15 cellular contexts compared by ENCODE assay signal in the genomic region with DNA sequence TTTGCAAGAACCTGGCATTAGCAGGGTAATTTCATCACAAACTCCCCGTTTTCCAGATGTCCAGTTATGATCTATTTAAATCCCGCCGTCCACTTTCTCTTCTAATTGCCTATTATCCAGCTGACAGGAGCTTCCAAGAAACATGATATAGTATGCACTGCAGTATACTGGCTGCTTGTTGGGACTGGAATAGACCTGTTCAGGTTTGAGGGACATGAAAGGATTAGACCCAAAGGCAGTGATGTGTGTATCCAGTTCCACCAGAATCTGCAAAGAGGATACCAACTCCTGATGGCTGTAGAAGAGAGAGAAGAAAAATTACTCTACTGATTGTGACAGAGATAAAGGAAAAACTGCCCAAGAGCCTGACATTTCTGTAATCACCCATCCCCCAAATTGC. TPM values are rescaled to one million over a fixed set of nuclear protein-coding genes. Genes with fewer than 3 reads are reported as not detected.
DNase-seq lines count a peak whose midpoint lies in the region; ATAC-seq and TF ChIP-seq lines count a peak whose summit lies in the region.
"Had no signal": no experiment of that assay in that cellular context is flagged by ENCODE, and none has a peak within 500 bp of the region (broad histone marks: within the 10 kb centered on the region; RNA-seq: fewer than 3 reads in every experiment).

No MANE protein-coding gene starts in this region.

- DNase-seq in NCI-H146 (lab: John Stamatoyannopoulos, UW) = peak; percentile 29
- DNase-seq in NCI-H146 treated with DMSO at 0.1 percent for 48 hours (lab: John Stamatoyannopoulos, UW; ENCODE audit: unreplicated experiment) = no peak
- peak; percentile 38 for DNase-seq in SK-N-DZ (ENCODE audit: low spot score)
- no peak for DNase-seq in type B pancreatic cell (ENCODE audit: extremely low spot score, unreplicated experiment)
- DNase-seq in activated CD8-positive, alpha-beta memory T cell treated with anti-CD3 and anti-CD28 coated beads, Interleukin-2, amount 10 ng/mL, durations not matched to agents 7 days and 5 days = no peak
- DNase-seq in GM19240 (ENCODE audit: insufficient read length, low spot score) = no peak
- DNase-seq: CD8-positive, alpha-beta T cell; COR-L47; DND-41; GF-D8; H7 had no signal

- no peak overlapping the region for H3K27ac Mint-ChIP-seq in type B pancreatic cell
- no peak overlapping the region for H3K27ac Mint-ChIP-seq in activated CD8-positive, alpha-beta memory T cell treated with anti-CD3 and anti-CD28 coated beads, Interleukin-2, amount 10 ng/mL, durations not matched to agents 7 days and 5 days
- H3K27ac Mint-ChIP-seq: CD8-positive, alpha-beta T cell; GM23338; IgD-negative memory B cell had no signal

- H3K4me1 Mint-ChIP-seq in type B pancreatic cell (ENCODE audit: unreplicated experiment) = peaks cover 5% of the 10 kb centered on the region
- no peaks in the 10 kb centered on the region for H3K4me1 Mint-ChIP-seq in activated CD8-positive, alpha-beta memory T cell treated with anti-CD3 and anti-CD28 coated beads, Interleukin-2, amount 10 ng/mL, durations not matched to agents 7 days and 5 days
- H3K4me1 Mint-ChIP-seq: CD14-positive monocyte, GM23338 had no signal

- H3K36me3 Mint-ChIP-seq in type B pancreatic cell = peaks cover 42% of the 10 kb centered on the region
- peaks cover 42% of the 10 kb centered on the region for H3K36me3 Mint-ChIP-seq in activated CD8-positive, alpha-beta memory T cell treated with anti-CD3 and anti-CD28 coated beads, Interleukin-2, amount 10 ng/mL, durations not matched to agents 7 days and 5 days

- TF ChIP-seq CTCF in type B pancreatic cell (conservative IDR thresholded peaks at IDR 0.05) = no peak

- H3K4me3 Mint-ChIP-seq in type B pancreatic cell = peak overlapping the region; percentile 31
- H3K4me3 Mint-ChIP-seq in activated CD8-positive, alpha-beta memory T cell treated with anti-CD3 and anti-CD28 coated beads, Interleukin-2, amount 10 ng/mL, durations not matched to agents 7 days and 5 days = no peak overlapping the region
- H3K4me3 Mint-ChIP-seq: CD14-positive monocyte; CD8-positive, alpha-beta T cell; GM23338 had no signal

- CTCF ChIA-PET in activated CD8-positive, alpha-beta memory T cell treated with anti-CD3 and anti-CD28 coated beads, Interleukin-2, amount 10 ng/mL, durations not matched to agents 7 days and 5 days (lab: Charles Lee) = no interaction called here

- H3K9me3 Mint-ChIP-seq in type B pancreatic cell = no peaks in the 10 kb centered on the region
- no peaks in the 10 kb centered on the region for H3K9me3 Mint-ChIP-seq in activated CD8-positive, alpha-beta memory T cell treated with anti-CD3 and anti-CD28 coated beads, Interleukin-2, amount 10 ng/mL, durations not matched to agents 7 days and 5 days (ENCODE audit: low read depth)
- H3K9me3 Mint-ChIP-seq: CD14-positive monocyte; CD8-positive, alpha-beta T cell; GM23338; IgD-negative memory B cell had no signal

- no peaks in the 10 kb centered on the region for H3K27me3 Mint-ChIP-seq in type B pancreatic cell
- no peaks in the 10 kb centered on the region for H3K27me3 Mint-ChIP-seq in activated CD8-positive, alpha-beta memory T cell treated with anti-CD3 and anti-CD28 coated beads, Interleukin-2, amount 10 ng/mL, durations not matched to agents 7 days and 5 days
- H3K27me3 Mint-ChIP-seq: IgD-negative memory B cell had no signal

- ATAC-seq in esophagus mucosa = peak; percentile 95
- no peak for ATAC-seq in activated CD8-positive, alpha-beta memory T cell treated with anti-CD3 and anti-CD28 coated beads, Interleukin-2, amount 10 ng/mL, durations not matched to agents 7 days and 5 days
- ATAC-seq: CD8-positive, alpha-beta T cell; GM23338 had no signal

RNA-seq across cellular contexts. Expression of gene MSS51, which starts 8.9 kb away (rescaled TPM):
- polyA plus RNA-seq in SK-N-DZ (2014; cell fraction: cytosol; rRNA removed) = 1.8 and 2.1 TPM in 2 replicates
- 7.7 and 9.1 TPM in 2 replicates for polyA plus RNA-seq in SK-N-DZ (2014; cell fraction: nucleus; rRNA removed)
- total RNA-seq in esophagus mucosa (1.2 TPM), type B pancreatic cell (ENCODE audit: low replicate concordance) (1.8 and 2.8 TPM in 2 replicates)
- 1 to 10 TPM; 2.9 to 4.1 TPM for total RNA-seq in activated CD8-positive, alpha-beta memory T cell treated with anti-CD3 and anti-CD28 coated beads, Interleukin-2, amount 10 ng/mL, durations not matched to agents 7 days and 5 days
- polyA plus RNA-seq: CD14-positive monocyte had no signal

RNA-seq across cellular contexts. Expression of gene ANXA7, which starts 10.6 kb away (rescaled TPM):
- polyA plus RNA-seq in SK-N-DZ (2014; cell fraction: cytosol; rRNA removed) = 55.0 and 85.8 TPM in 2 replicates
- polyA plus RNA-seq in SK-N-DZ (2014; cell fraction: nucleus; rRNA removed) = 30.7 and 34.8 TPM in 2 replicates
- total RNA-seq in esophagus mucosa (117 TPM), type B pancreatic cell (ENCODE audit: low replicate concordance) (60.6 and 72.5 TPM in 2 replicates)
- 100 to 1,000 TPM in 1 of 2 experiments, 10 to 100 TPM in 1; 80.4 to 113 TPM for total RNA-seq in activated CD8-positive, alpha-beta memory T cell treated with anti-CD3 and anti-CD28 coated beads, Interleukin-2, amount 10 ng/mL, durations not matched to agents 7 days and 5 days

Comparison
In these comparisons a context has a peak if more than half of its experiments do, and no peak if none do; other contexts are left out.
1. DNase-seq: peak in NCI-H146 (single experiment) and SK-N-DZ (single experiment); none in NCI-H146 treated with DMSO at 0.1 percent for 48 hours (single experiment), type B pancreatic cell (single experiment), activated CD8-positive, alpha-beta memory T cell treated with anti-CD3 and anti-CD28 coated beads, Interleukin-2, amount 10 ng/mL, durations not matched to agents 7 days and 5 days (single experiment) and GM19240 (single experiment).